In the genomic region with DNA sequence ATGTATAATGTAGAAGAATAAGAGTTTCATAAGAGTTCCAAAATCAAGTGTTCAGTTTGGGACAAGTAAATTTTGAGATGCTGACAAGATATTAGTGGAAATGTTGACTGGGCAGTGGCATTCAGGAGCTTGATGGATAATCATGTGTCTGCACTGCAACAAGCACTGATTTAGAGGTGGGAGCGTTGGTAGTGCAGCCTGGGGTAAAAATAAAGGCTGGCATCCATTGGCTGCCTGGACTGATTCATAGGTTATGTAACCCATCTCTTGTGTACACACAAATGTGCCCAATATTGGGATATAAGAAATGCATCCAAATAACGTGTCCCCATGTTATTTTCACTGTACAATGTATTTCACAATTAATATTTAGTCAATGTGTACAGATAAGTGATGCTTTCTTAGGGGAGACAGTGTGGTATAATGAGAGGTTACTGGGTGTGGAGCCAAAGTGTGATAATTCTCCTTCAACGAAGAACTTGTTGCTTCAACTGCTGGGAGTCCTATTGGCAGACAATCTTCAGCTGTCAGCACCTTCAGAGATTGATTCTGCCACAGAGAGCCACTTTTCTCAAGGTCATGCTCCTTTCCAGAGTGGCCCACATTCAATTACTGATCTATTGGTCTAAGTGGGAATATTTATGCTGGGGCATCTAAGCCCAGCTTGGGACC, we compare ENCODE assay signal across 20 cellular contexts.
"Had no signal": no experiment of that assay in that cellular context is flagged by ENCODE, and none has a peak within 500 bp of the region (broad histone marks: within the 10 kb centered on the region; RNA-seq: fewer than 3 reads in every experiment).

No MANE protein-coding gene starts in this region.

- H3K9me3 ChIP-seq: esophagus squamous epithelium, prostate gland, thoracic aorta had no signal

- H3K36me3 ChIP-seq: esophagus squamous epithelium, prostate gland, thoracic aorta had no signal

- H3K27ac ChIP-seq: epithelial cell of prostate, esophagus squamous epithelium, parathyroid adenoma, prostate gland, skin epidermis, thoracic aorta had no signal

- H3K27me3 ChIP-seq: esophagus squamous epithelium had no signal

- FAIRE-seq: colon had no signal

- DNase-seq: cerebellar nuclear complex; effector memory CD8-positive, alpha-beta T cell; esophagus squamous epithelium; foreskin melanocyte; islet precursor cell; mesendoderm; naive B cell; occipital lobe; stimulated activated CD4-positive, alpha-beta T cell treated with anti-CD3 and anti-CD28 coated beads, Interleukin-2, amount 100 ng/mL, for 24 hours; stimulated activated CD4-positive, alpha-beta T cell treated with anti-CD3 and anti-CD28 coated beads, Interleukin-4, amount 100 ng/mL, for 4 hours; stimulated activated naive B cell treated with anti-CD40 and anti-IgM and Interleukin-4, amounts not matched to agents 10 μg/mL and 1 μg/mL and 100 μg/mL, for 72 hours; stimulated activated naive CD8-positive, alpha-beta T cell treated with anti-CD3 and anti-CD28 coated beads, Interleukin-15, amount 100 ng/mL, for 72 hours; substantia nigra; trophoblast cell had no signal

- H3K4me3 ChIP-seq: esophagus squamous epithelium, prostate gland, skin epidermis, thoracic aorta had no signal

- ATAC-seq: effector memory CD8-positive, alpha-beta T cell; stimulated activated naive B cell treated with anti-CD40 and anti-IgM and Interleukin-4, amounts not matched to agents 10 μg/mL and 1 μg/mL and 100 μg/mL, for 72 hours; stimulated activated naive CD8-positive, alpha-beta T cell treated with anti-CD3 and anti-CD28 coated beads, Interleukin-15, amount 100 ng/mL, for 72 hours had no signal

- H3K4me1 ChIP-seq: parathyroid adenoma, prostate gland had no signal
